Comparison of ENCODE assay signal across 2 cellular contexts in the genomic region with DNA sequence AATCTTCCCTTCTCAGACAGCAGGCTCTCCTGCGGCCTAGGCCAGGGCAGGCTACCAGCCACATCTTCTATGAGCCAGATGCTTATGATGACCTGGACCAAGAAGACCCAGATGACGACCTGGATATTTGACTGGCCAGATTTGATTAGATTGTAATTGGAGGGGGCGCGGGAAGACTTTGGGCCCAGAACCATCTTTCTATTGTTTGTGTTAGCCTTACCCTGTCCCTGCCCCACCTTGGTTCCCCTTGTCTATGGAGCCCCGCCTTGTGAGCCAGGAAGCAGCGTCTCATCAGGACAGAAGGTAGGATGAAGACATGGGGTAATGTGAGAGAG.
TF ChIP-seq lines count a peak whose summit lies in the region.

No MANE protein-coding gene starts in this region.

TF ChIP-seq in A549, 52 proteins besides CTCF, POLR2A, EP300 and RAD21 (continued from another document):
- no peak for TF ChIP-seq EHF (CRISPR knock-in tag; IDR thresholded peaks at IDR 0.05)
- TF ChIP-seq ZFP36 (IDR thresholded peaks at IDR 0.05; ENCODE audit: borderline replicate concordance, partially characterized antibody): no peak
- TF ChIP-seq RFX5 (IDR thresholded peaks at IDR 0.05): no peak

TF ChIP-seq in liver, 16 proteins besides CTCF, POLR2A, EP300 and RAD21 (continued from another document):
- TF ChIP-seq, protein P1, sequence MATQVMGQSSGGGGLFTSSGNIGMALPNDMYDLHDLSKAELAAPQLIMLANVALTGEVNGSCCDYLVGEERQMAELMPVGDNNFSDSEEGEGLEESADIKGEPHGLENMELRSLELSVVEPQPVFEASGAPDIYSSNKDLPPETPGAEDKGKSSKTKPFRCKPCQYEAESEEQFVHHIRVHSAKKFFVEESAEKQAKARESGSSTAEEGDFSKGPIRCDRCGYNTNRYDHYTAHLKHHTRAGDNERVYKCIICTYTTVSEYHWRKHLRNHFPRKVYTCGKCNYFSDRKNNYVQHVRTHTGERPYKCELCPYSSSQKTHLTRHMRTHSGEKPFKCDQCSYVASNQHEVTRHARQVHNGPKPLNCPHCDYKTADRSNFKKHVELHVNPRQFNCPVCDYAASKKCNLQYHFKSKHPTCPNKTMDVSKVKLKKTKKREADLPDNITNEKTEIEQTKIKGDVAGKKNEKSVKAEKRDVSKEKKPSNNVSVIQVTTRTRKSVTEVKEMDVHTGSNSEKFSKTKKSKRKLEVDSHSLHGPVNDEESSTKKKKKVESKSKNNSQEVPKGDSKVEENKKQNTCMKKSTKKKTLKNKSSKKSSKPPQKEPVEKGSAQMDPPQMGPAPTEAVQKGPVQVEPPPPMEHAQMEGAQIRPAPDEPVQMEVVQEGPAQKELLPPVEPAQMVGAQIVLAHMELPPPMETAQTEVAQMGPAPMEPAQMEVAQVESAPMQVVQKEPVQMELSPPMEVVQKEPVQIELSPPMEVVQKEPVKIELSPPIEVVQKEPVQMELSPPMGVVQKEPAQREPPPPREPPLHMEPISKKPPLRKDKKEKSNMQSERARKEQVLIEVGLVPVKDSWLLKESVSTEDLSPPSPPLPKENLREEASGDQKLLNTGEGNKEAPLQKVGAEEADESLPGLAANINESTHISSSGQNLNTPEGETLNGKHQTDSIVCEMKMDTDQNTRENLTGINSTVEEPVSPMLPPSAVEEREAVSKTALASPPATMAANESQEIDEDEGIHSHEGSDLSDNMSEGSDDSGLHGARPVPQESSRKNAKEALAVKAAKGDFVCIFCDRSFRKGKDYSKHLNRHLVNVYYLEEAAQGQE (IDR thresholded peaks at IDR 0.05): no peak
- TF ChIP-seq JUND (IDR thresholded peaks at IDR 0.05) (no peak), NR2F2 (IDR thresholded peaks at IDR 0.05) (no peak), HNF4A (conservative IDR thresholded peaks at IDR 0.05) (no peak), TAF1 (conservative IDR thresholded peaks at IDR 0.05) (no peak)
- TF ChIP-seq, protein P2, sequence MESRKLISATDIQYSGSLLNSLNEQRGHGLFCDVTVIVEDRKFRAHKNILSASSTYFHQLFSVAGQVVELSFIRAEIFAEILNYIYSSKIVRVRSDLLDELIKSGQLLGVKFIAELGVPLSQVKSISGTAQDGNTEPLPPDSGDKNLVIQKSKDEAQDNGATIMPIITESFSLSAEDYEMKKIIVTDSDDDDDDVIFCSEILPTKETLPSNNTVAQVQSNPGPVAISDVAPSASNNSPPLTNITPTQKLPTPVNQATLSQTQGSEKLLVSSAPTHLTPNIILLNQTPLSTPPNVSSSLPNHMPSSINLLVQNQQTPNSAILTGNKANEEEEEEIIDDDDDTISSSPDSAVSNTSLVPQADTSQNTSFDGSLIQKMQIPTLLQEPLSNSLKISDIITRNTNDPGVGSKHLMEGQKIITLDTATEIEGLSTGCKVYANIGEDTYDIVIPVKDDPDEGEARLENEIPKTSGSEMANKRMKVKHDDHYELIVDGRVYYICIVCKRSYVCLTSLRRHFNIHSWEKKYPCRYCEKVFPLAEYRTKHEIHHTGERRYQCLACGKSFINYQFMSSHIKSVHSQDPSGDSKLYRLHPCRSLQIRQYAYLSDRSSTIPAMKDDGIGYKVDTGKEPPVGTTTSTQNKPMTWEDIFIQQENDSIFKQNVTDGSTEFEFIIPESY (IDR thresholded peaks at IDR 0.05): no peak
- TF ChIP-seq, protein P3, sequence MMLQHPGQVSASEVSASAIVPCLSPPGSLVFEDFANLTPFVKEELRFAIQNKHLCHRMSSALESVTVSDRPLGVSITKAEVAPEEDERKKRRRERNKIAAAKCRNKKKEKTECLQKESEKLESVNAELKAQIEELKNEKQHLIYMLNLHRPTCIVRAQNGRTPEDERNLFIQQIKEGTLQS (IDR thresholded peaks at IDR 0.05): no peak
